22 cellular contexts compared by ENCODE assay signal in the genomic region with DNA sequence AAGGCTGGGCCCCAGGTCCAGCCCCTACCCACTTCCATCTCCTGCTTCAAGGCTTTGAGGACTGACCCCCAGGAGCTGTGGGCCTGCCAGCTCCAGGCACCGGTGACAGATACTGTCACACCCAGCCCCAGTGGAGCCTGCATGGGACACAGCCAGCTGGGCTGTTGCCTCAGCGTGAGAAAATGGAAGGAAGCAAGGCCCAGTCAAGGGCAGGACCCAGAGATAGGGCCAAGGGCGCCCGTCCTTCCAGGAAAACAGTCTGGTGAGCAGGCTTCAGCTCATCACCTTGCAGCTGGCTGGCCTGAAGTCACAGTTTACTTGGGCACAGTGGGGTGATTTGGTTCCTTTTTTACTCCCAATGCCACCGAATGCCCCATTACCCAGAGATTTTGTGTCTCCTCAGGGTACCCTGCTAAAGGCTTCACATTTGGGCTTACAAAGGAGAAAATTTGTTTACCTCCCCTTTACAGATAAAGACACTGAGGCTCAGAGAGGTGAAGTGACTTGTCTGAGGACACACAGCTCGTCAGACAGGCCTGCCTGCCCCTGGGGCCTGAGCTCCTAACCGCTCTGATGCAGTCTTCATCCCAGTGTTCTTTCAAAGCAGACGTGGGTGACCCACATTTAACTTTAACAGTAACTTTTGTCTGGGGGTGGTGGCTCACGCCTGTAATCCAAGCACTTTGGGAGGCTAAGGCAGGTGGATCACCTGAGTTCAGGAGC. TPM values are rescaled to one million over a fixed set of nuclear protein-coding genes. Genes with fewer than 3 reads are reported as not detected.
DNase-seq lines count a peak whose midpoint lies in the region; ATAC-seq, FAIRE-seq and TF ChIP-seq lines count a peak whose summit lies in the region.
"Had no signal": no experiment of that assay in that cellular context is flagged by ENCODE, and none has a peak within 500 bp of the region (broad histone marks: within the 10 kb centered on the region; RNA-seq: fewer than 3 reads in every experiment).

No MANE protein-coding gene starts in this region.

- WGBS in K562 (ENCODE audit: insufficient coverage, low coverage, missing lambda C conversion rate): 62% methylated on average over 9 of the region's 9 CpGs

- BruUV-seq in K562 (replicated peaks; lab: Mats Ljungman, UMichigan): no TSS peak
- BruUV-seq in PC-9 (replicated peaks; lab: Mats Ljungman, UMichigan): no TSS peak

- H3K4me1 ChIP-seq in K562 (replicated peaks in 1 of 2; ENCODE audit: control insufficient read depth in 2 of 2, insufficient read depth in 2 of 2, low read length in 2 of 2): peaks cover 8 to 23% of the 10 kb centered on the region in 2 experiments; a peak in 4 of 5 replicates
- H3K4me1 ChIP-seq in right atrium auricular region: peaks cover 2 to 46% of the 10 kb centered on the region in 2 donors
- peaks cover 5% of the 10 kb centered on the region for H3K4me1 ChIP-seq in parathyroid adenoma
- H3K4me1 ChIP-seq in PC-9 (replicated peaks; ENCODE audit: insufficient read depth): peaks cover 20% of the 10 kb centered on the region

- TF ChIP-seq RAD21 in K562 (CRISPR knock-in tag; conservative IDR thresholded peaks at IDR 0.05 in 1 of 2, IDR thresholded peaks at IDR 0.05 in 1 of 2): no peak

- H3K9me3 ChIP-seq in AG04450 (ENCODE audit: control insufficient read depth, insufficient read depth, low read length) (no peaks in the 10 kb centered on the region), K562 (replicated peaks; ENCODE audit: control insufficient read depth, insufficient read depth, low read depth, low read length) (no peaks in the 10 kb centered on the region), right atrium auricular region (no peaks in the 10 kb centered on the region), parathyroid adenoma (ENCODE audit: control insufficient read depth, low read length) (no peaks in the 10 kb centered on the region), PC-9 (ENCODE audit: insufficient read depth, low read depth) (no peaks in the 10 kb centered on the region)
- H3K9me3 ChIP-seq: ascending aorta had no signal

- H3F3A ChIP-seq in PC-9 (ENCODE audit: insufficient read depth, low read depth): peaks cover 21% of the 10 kb centered on the region; the same call in 1 of the 2 replicates

- no peak for FAIRE-seq in K562 (lab: Jason Lieb, UNC)

- in situ Hi-C loops in K562 (cut with MboI): no loop called here

- H3K27me3 ChIP-seq in AG04450 (ENCODE audit: control insufficient read depth, insufficient read depth, low read length) (no peaks in the 10 kb centered on the region), K562 (ENCODE audit: control insufficient read depth in 2 of 2, insufficient read depth in 2 of 2, low read length in 2 of 2) (no peaks in the 10 kb centered on the region), right atrium auricular region (no peaks in the 10 kb centered on the region), parathyroid adenoma (ENCODE audit: control insufficient read depth, insufficient read depth, low read length) (no peaks in the 10 kb centered on the region), PC-9 (ENCODE audit: insufficient read depth, low read depth) (no peaks in the 10 kb centered on the region)
- H3K27me3 ChIP-seq: ascending aorta had no signal

- H3K9ac ChIP-seq in K562 (ENCODE audit: insufficient read depth in 1 of 2, low read depth in 2 of 2, low read length in 2 of 2) (no peak overlapping the region), parathyroid adenoma (no peak overlapping the region)

- H3K4me3 ChIP-seq in AG04450 (ENCODE audit: low read depth, low read length): no peak overlapping the region
- no peak overlapping the region for H3K4me3 ChIP-seq in K562
- H3K4me3 ChIP-seq in right atrium auricular region: no peak overlapping the region
- no peak overlapping the region for H3K4me3 ChIP-seq in parathyroid adenoma (ENCODE audit: low read depth, low read length)
- no peak overlapping the region for H3K4me3 ChIP-seq in PC-9
- H3K4me3 ChIP-seq: ascending aorta, coronary artery had no signal

- intact Hi-C loops in K562 (cut with micrococcal nuclease) (no loop called here), PC-9 (cut with micrococcal nuclease; ENCODE audit: unreplicated experiment) (no loop called here)

- CTCF ChIA-PET in AG04450 (lab: Charles Lee): interaction anchor here (1.0 to 4.8 kb wide), 3 partner anchors 21 to 57 kb away, joined by 4 to 24 read pairs (median 16); a partner anchor contains a TSS
- CTCF ChIA-PET in K562 (lab: Yijun Ruan, JAX; ENCODE audit: low intra/inter-chr PET ratio): no interaction called here
- CTCF ChIA-PET in PC-9 (lab: Charles Lee): no interaction called here

- TF ChIP-seq CTCF in AG04450 (IDR thresholded peaks at IDR 0.05; ENCODE audit: low read depth, low read length): no peak
- TF ChIP-seq CTCF in K562 (IDR thresholded peaks at IDR 0.05 in 2 of 3, conservative IDR thresholded peaks at IDR 0.05 in 1 of 3; ENCODE audit: insufficient read depth in 2 of 3, low read depth in 1 of 3, low read length in 3 of 3): no peak
- no peak for TF ChIP-seq CTCF in right atrium auricular region (IDR thresholded peaks at IDR 0.05)
- TF ChIP-seq CTCF in parathyroid adenoma (IDR thresholded peaks at IDR 0.05): no peak
- no peak for TF ChIP-seq CTCF in PC-9 (conservative IDR thresholded peaks at IDR 0.05)

- H3K79me2 ChIP-seq in K562 (ENCODE audit: control insufficient read depth, insufficient read depth, low read length): no peaks in the 10 kb centered on the region
- no peaks in the 10 kb centered on the region for H3K79me2 ChIP-seq in parathyroid adenoma
- no peaks in the 10 kb centered on the region for H3K79me2 ChIP-seq in PC-9 (ENCODE audit: low read depth)

- TF ChIP-seq EP300 in K562 (IDR thresholded peaks at IDR 0.05; ENCODE audit: low read length): no peak

- peak; percentile 49 for ATAC-seq in K562
- ATAC-seq: stimulated activated naive B cell treated with anti-CD40 and anti-IgM and Interleukin-4, amounts not matched to agents 10 μg/mL and 1 μg/mL and 100 μg/mL, for 72 hours had no signal

- H3K36me3 ChIP-seq in K562 (ENCODE audit: control insufficient read depth, insufficient read depth, low read length) (no peaks in the 10 kb centered on the region), right atrium auricular region (no peaks in the 10 kb centered on the region), parathyroid adenoma (ENCODE audit: control insufficient read depth, insufficient read depth, low read length) (no peaks in the 10 kb centered on the region), PC-9 (ENCODE audit: low read depth) (no peaks in the 10 kb centered on the region)
- H3K36me3 ChIP-seq: ascending aorta had no signal

- peak overlapping the region; percentile 32; the same call in 1 of the 2 replicates for H2AFZ ChIP-seq in K562 (ENCODE audit: low read depth, low read length)
- H2AFZ ChIP-seq in parathyroid adenoma: no peak overlapping the region
- H2AFZ ChIP-seq in PC-9: no peak overlapping the region

- H3K9me2 ChIP-seq in PC-9 (ENCODE audit: insufficient read depth): no peaks in the 10 kb centered on the region

- DNase-seq in AG04450 (ENCODE audit: low read depth, low spot score): no peak
- peak in 1 of 4 experiments; percentile 17 for DNase-seq in K562 (ENCODE audit: extremely low read depth in 1 of 4, low spot score in 3 of 4)
- peak; percentile 81 for DNase-seq in right atrium auricular region (ENCODE audit: low spot score)
- DNase-seq in GDM1 (lab: John Stamatoyannopoulos, UW): no peak
- DNase-seq in PC-9: no peak
- DNase-seq in COR-L47 (lab: John Stamatoyannopoulos, UW): no peak
- no peak for DNase-seq in AG08396 (ENCODE audit: low spot score)
- DNase-seq: activated CD4-positive, CD25-positive, alpha-beta regulatory T cell treated with anti-CD3 and anti-CD28 coated beads, Interleukin-2, amount 50 U/mL, for 72 hours; activated gamma-delta T cell treated with Interleukin-2 at 50 U/mL for 16 hours; DMS53; NCI-H1105 treated with DMSO at 0.1 percent for 48 hours; NCI-H2171; SHP77 treated with DMSO at 0.1 percent for 48 hours; stimulated activated naive B cell treated with anti-CD40 and anti-IgM and Interleukin-4, amounts not matched to agents 10 μg/mL and 1 μg/mL and 100 μg/mL, for 72 hours had no signal

- H4K20me1 ChIP-seq in K562 (replicated peaks; ENCODE audit: control insufficient read depth, insufficient read depth, low read length) (no peaks in the 10 kb centered on the region), PC-9 (ENCODE audit: insufficient read depth) (no peaks in the 10 kb centered on the region)

- H3K27ac ChIP-seq in AG04450 (ENCODE audit: low read depth, low read length) (peak overlapping the region; percentile 70), K562 (ENCODE audit: extremely low read depth, low read depth, low read length) (no peak overlapping the region), right atrium auricular region (peak overlapping the region; percentile 76 to 78), parathyroid adenoma (peak overlapping the region; percentile 36), PC-9 (no peak overlapping the region)

- POLR2A ChIA-PET in AG04450 (lab: Yijun Ruan, JAX): interaction anchor here (0.8 to 1.4 kb wide), 5 partner anchors 13 to 54 kb away, joined by 4 to 21 read pairs (median 7); a partner anchor contains a TSS
- POLR2A ChIA-PET in K562 (lab: Yijun Ruan, JAX): interaction anchor here (1.0 to 1.7 kb wide), 8 partner anchors 9 to 173 kb away, joined by 3 to 5 read pairs (median 4); no protein-coding TSS in a partner anchor
- POLR2A ChIA-PET in PC-9 (lab: Charles Lee; ENCODE audit: unreplicated experiment): interaction anchor here (0.6 kb wide), 1 partner anchor 57 kb away, joined by 11 read pairs; no protein-coding TSS in a partner anchor

- no peak overlapping the region for H3K4me2 ChIP-seq in K562 (ENCODE audit: insufficient read depth, low read length)
- H3K4me2 ChIP-seq in parathyroid adenoma (ENCODE audit: low read length): no peak overlapping the region
- H3K4me2 ChIP-seq in PC-9: no peak overlapping the region

- no peak for TF ChIP-seq POLR2A in K562 (conservative IDR thresholded peaks at IDR 0.05)

- H3K9me1 ChIP-seq in K562 (ENCODE audit: control insufficient read depth, insufficient read depth, low read length): no peaks in the 10 kb centered on the region

RNA-seq across cellular contexts. Expression of a gene that starts 21.5 kb away (rescaled TPM):
- polyA plus RNA-seq in AG04450 (2011; rRNA removed) (not detected in 2 replicates), K562 (2011; rRNA removed) (not detected in 2 replicates), K562 (2014; fragmentation: Illumina TruSeq; extraction: Trizol) (not detected in 2 replicates), K562 (2014; fragmentation: Nextera tagmentation; extraction: Ambion mirVana) (not detected), K562 (2014; rRNA removed) (not detected in 2 replicates)
- polyA minus RNA-seq in AG04450 (2011; rRNA and poly(A)+ RNA removed): not detected in 2 replicates
- total RNA-seq in K562 (2011; cell fraction: chromatin; rRNA removed; ENCODE audit: low replicate concordance): not detected in 2 replicates
- not detected in 2 replicates for total RNA-seq in K562 (2011; cell fraction: nucleolus; rRNA removed)
- not detected in 2 replicates for total RNA-seq in K562 (2011; cell fraction: nucleoplasm; rRNA removed)
- total RNA-seq in K562 (2014; rRNA removed) (not detected in 2 replicates), K562 (2014; rRNA removed; fragmentation: Illumina TruSeq; extraction: Trizol) (not detected in 2 replicates), K562 (2015; rRNA removed; fragmentation: Illumina TruSeq; extraction: Trizol) (not detected in 2 replicates), K562 (2021) (not detected in 2 replicates), right atrium auricular region (not detected), PC-9 (2021) (not detected in 2 replicates)
- not detected in 2 replicates for polyA plus RNA-seq in K562 (2011; cell fraction: cytosol; rRNA removed)
- polyA plus RNA-seq in K562 (2011; cell fraction: nucleus; rRNA removed): not detected in 2 replicates
- 0.05 TPM in 1 of 2 replicates, not detected in the other for polyA plus RNA-seq in K562 (2012)
- not detected in 2 replicates for polyA minus RNA-seq in K562 (2011; rRNA and poly(A)+ RNA removed)
- polyA minus RNA-seq in K562 (2011; cell fraction: cytosol; rRNA and poly(A)+ RNA removed): not detected in 2 replicates
- polyA minus RNA-seq in K562 (2011; cell fraction: nucleus; rRNA and poly(A)+ RNA removed): not detected in 2 replicates
- total RNA-seq: A172; ascending aorta; endothelial cell of umbilical vein; glomerular endothelial cell; T-helper 2 cell treated with Interferon-gamma antibody and Interleukin-4, amounts not matched to agents 100 ng/mL and 5 ng/mL, for 36 hours; urinary bladder had no signal
- polyA plus RNA-seq: endothelial cell of umbilical vein, urinary bladder had no signal

RNA-seq across cellular contexts. Expression of a gene that starts 30.0 kb away (rescaled TPM):
- polyA plus RNA-seq in AG04450 (2011; rRNA removed) (1,392 and 2,283 TPM in 2 replicates), K562 (2011; rRNA removed) (2,343 and 2,530 TPM in 2 replicates), K562 (2014; fragmentation: Illumina TruSeq; extraction: Trizol) (3,405 and 3,414 TPM in 2 replicates), K562 (2014; fragmentation: Nextera tagmentation; extraction: Ambion mirVana) (1,000 to 10,000 TPM; 4,709 to 5,101 TPM), K562 (2014; rRNA removed) (4,604 and 5,028 TPM in 2 replicates)
- polyA minus RNA-seq in AG04450 (2011; rRNA and poly(A)+ RNA removed): 210 and 338 TPM in 2 replicates
- total RNA-seq in K562 (2011; cell fraction: chromatin; rRNA removed; ENCODE audit: low replicate concordance): 82.3 and 233 TPM in 2 replicates
- 710 and 759 TPM in 2 replicates for total RNA-seq in K562 (2011; cell fraction: nucleolus; rRNA removed)
- total RNA-seq in K562 (2011; cell fraction: nucleoplasm; rRNA removed): 556 and 654 TPM in 2 replicates
- total RNA-seq in K562 (2014; rRNA removed) (3,379 and 5,070 TPM in 2 replicates), K562 (2014; rRNA removed; fragmentation: Illumina TruSeq; extraction: Trizol) (1,284 and 1,755 TPM in 2 replicates), K562 (2015; rRNA removed; fragmentation: Illumina TruSeq; extraction: Trizol) (3,383 and 3,546 TPM in 2 replicates), K562 (2021) (2,106 and 2,300 TPM in 2 replicates), right atrium auricular region (1,000 to 10,000 TPM in 1 of 2 donors, 100 to 1,000 TPM in 1; 846 to 1,378 TPM), PC-9 (2021) (2,125 and 2,313 TPM in 2 replicates)
- polyA plus RNA-seq in K562 (2011; cell fraction: cytosol; rRNA removed): 2,634 and 3,242 TPM in 2 replicates
- 2,032 and 2,780 TPM in 2 replicates for polyA plus RNA-seq in K562 (2011; cell fraction: nucleus; rRNA removed)
- 2,776 and 4,833 TPM in 2 replicates for polyA plus RNA-seq in K562 (2012)
- 286 and 426 TPM in 2 replicates for polyA minus RNA-seq in K562 (2011; rRNA and poly(A)+ RNA removed)
- polyA minus RNA-seq in K562 (2011; cell fraction: cytosol; rRNA and poly(A)+ RNA removed): 256 and 334 TPM in 2 replicates
- polyA minus RNA-seq in K562 (2011; cell fraction: nucleus; rRNA and poly(A)+ RNA removed): 214 and 338 TPM in 2 replicates

RNA-seq across cellular contexts. Expression of a gene that starts 30.1 kb away (rescaled TPM):
- polyA plus RNA-seq in AG04450 (2011; rRNA removed) (45.8 and 62.0 TPM in 2 replicates), K562 (2011; rRNA removed) (62.9 and 89.7 TPM in 2 replicates), K562 (2014; fragmentation: Illumina TruSeq; extraction: Trizol) (50.7 and 51.8 TPM in 2 replicates), K562 (2014; fragmentation: Nextera tagmentation; extraction: Ambion mirVana) (10 to 100 TPM; 25.4 to 26.3 TPM), K562 (2014; rRNA removed) (111 and 113 TPM in 2 replicates)
- 17.5 and 18.3 TPM in 2 replicates for polyA minus RNA-seq in AG04450 (2011; rRNA and poly(A)+ RNA removed)
- total RNA-seq in K562 (2011; cell fraction: chromatin; rRNA removed; ENCODE audit: low replicate concordance): 58.8 and 69.4 TPM in 2 replicates
- 35.7 and 42.4 TPM in 2 replicates for total RNA-seq in K562 (2011; cell fraction: nucleolus; rRNA removed)
- 46.7 and 58.8 TPM in 2 replicates for total RNA-seq in K562 (2011; cell fraction: nucleoplasm; rRNA removed)
- total RNA-seq in K562 (2014; rRNA removed) (63.8 and 64.3 TPM in 2 replicates), K562 (2014; rRNA removed; fragmentation: Illumina TruSeq; extraction: Trizol) (56.8 and 63.7 TPM in 2 replicates), K562 (2015; rRNA removed; fragmentation: Illumina TruSeq; extraction: Trizol) (63.9 and 64.1 TPM in 2 replicates), K562 (2021) (58.1 and 65.2 TPM in 2 replicates), right atrium auricular region (10 to 100 TPM; 21.7 to 23.5 TPM), PC-9 (2021) (71.0 and 84.4 TPM in 2 replicates)
- 44.8 TPM in 2 replicates for polyA plus RNA-seq in K562 (2011; cell fraction: cytosol; rRNA removed)
- polyA plus RNA-seq in K562 (2011; cell fraction: nucleus; rRNA removed): 26.6 and 32.7 TPM in 2 replicates
- polyA plus RNA-seq in K562 (2012): 58.5 and 69.9 TPM in 2 replicates
- 42.7 and 53.5 TPM in 2 replicates for polyA minus RNA-seq in K562 (2011; rRNA and poly(A)+ RNA removed)
- polyA minus RNA-seq in K562 (2011; cell fraction: cytosol; rRNA and poly(A)+ RNA removed): 15.4 and 22.6 TPM in 2 replicates
- 12.3 and 12.5 TPM in 2 replicates for polyA minus RNA-seq in K562 (2011; cell fraction: nucleus; rRNA and poly(A)+ RNA removed)

RNA-seq across cellular contexts. Expression of a gene that starts 54.9 kb away (rescaled TPM):
- polyA plus RNA-seq in AG04450 (2011; rRNA removed) (22.3 and 34.4 TPM in 2 replicates), K562 (2011; rRNA removed) (not detected in 2 replicates), K562 (2014; fragmentation: Illumina TruSeq; extraction: Trizol) (not detected in 2 replicates), K562 (2014; fragmentation: Nextera tagmentation; extraction: Ambion mirVana) (not detected), K562 (2014; rRNA removed) (not detected in 2 replicates)
- polyA minus RNA-seq in AG04450 (2011; rRNA and poly(A)+ RNA removed): 14.6 and 17.9 TPM in 2 replicates
- not detected in 2 replicates for total RNA-seq in K562 (2011; cell fraction: chromatin; rRNA removed; ENCODE audit: low replicate concordance)
- not detected in 2 replicates for total RNA-seq in K562 (2011; cell fraction: nucleolus; rRNA removed)
- not detected in 2 replicates for total RNA-seq in K562 (2011; cell fraction: nucleoplasm; rRNA removed)
- total RNA-seq in K562 (2014; rRNA removed) (not detected in 2 replicates), K562 (2014; rRNA removed; fragmentation: Illumina TruSeq; extraction: Trizol) (not detected in 2 replicates), K562 (2015; rRNA removed; fragmentation: Illumina TruSeq; extraction: Trizol) (not detected in 2 replicates), K562 (2021) (0.09 and 0.16 TPM in 2 replicates), right atrium auricular region (10 to 100 TPM; 41.2 to 53.2 TPM), PC-9 (2021) (5.7 and 9.0 TPM in 2 replicates)
- not detected in 2 replicates for polyA plus RNA-seq in K562 (2011; cell fraction: cytosol; rRNA removed)
- polyA plus RNA-seq in K562 (2011; cell fraction: nucleus; rRNA removed): 0.09 TPM in 1 of 2 replicates, not detected in the other
- 0.03 TPM in 1 of 2 replicates, not detected in the other for polyA plus RNA-seq in K562 (2012)
- polyA minus RNA-seq in K562 (2011; rRNA and poly(A)+ RNA removed): not detected in 2 replicates
- not detected in 2 replicates for polyA minus RNA-seq in K562 (2011; cell fraction: cytosol; rRNA and poly(A)+ RNA removed)
- polyA minus RNA-seq in K562 (2011; cell fraction: nucleus; rRNA and poly(A)+ RNA removed): not detected in 2 replicates
- total RNA-seq: T-helper 2 cell treated with Interferon-gamma antibody and Interleukin-4, amounts not matched to agents 100 ng/mL and 5 ng/mL, for 36 hours had no signal

Comparison
In these comparisons a context has a peak if more than half of its experiments do, and no peak if none do; other contexts are left out.
1. H3K27ac ChIP-seq: peak in AG04450 (single experiment), right atrium auricular region (2 of 2) and parathyroid adenoma (single experiment); none in K562 (single experiment) and PC-9 (single experiment).